ENCODE assay signal across 11 cellular contexts in the genomic region with DNA sequence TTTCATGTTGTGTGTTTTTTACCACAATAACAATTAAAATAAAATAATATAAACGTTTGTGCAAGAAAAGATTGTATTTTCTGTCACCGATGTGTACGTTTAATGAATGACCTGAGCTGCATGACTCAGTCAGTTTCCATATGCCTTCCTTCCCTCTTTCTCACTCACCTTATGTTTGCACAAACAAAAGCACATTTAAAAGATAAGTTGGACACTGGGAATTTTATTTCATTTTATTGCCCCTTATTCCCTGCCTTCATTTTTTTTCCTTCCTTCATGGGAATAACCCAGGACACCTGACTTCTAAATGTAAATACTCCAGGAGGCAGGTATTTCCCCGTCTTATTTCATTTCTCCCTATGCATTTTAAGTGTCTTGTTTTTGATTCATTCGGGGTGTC.
DNase-seq lines count a peak whose midpoint lies in the region; ATAC-seq lines count a peak whose summit lies in the region.
"Had no signal": no experiment of that assay in that cellular context is flagged by ENCODE, and none has a peak within 500 bp of the region (broad histone marks: within the 10 kb centered on the region; RNA-seq: fewer than 3 reads in every experiment).

No MANE protein-coding gene starts in this region.

- H3K4me1 Mint-ChIP-seq in activated naive CD8-positive, alpha-beta T cell (ENCODE audit: low read depth): peaks cover 57% of the 10 kb centered on the region
- peaks cover 47% of the 10 kb centered on the region for H3K4me1 Mint-ChIP-seq in activated naive CD8-positive, alpha-beta T cell treated with anti-CD3 and anti-CD28 coated beads, Interleukin-2, amount 50 U/mL, for 24 hours
- peaks cover 47 to 57% (median 52%) of the 10 kb centered on the region in 3 donors for H3K4me1 Mint-ChIP-seq in T-cell

- CTCF ChIA-PET in T-cell (lab: Charles Lee): interaction anchor here in 1 of 2 donors (1.5 to 1.6 kb wide), 2 partner anchors 14 to 42 kb away, joined by 4 to 6 read pairs; no protein-coding TSS in a partner anchor

- no peaks in the 10 kb centered on the region for H3K36me3 Mint-ChIP-seq in activated naive CD8-positive, alpha-beta T cell
- no peaks in the 10 kb centered on the region for H3K36me3 Mint-ChIP-seq in activated naive CD8-positive, alpha-beta T cell treated with anti-CD3 and anti-CD28 coated beads, Interleukin-2, amount 50 U/mL, for 24 hours (ENCODE audit: low read depth)
- no peaks in the 10 kb centered on the region for H3K36me3 Mint-ChIP-seq in T-cell

- H3K27ac ChIP-seq in epithelial cell of prostate: peak overlapping the region; percentile 83

- no peaks in the 10 kb centered on the region for H3K27me3 Mint-ChIP-seq in activated naive CD8-positive, alpha-beta T cell
- no peaks in the 10 kb centered on the region for H3K27me3 Mint-ChIP-seq in activated naive CD8-positive, alpha-beta T cell treated with anti-CD3 and anti-CD28 coated beads, Interleukin-2, amount 50 U/mL, for 24 hours
- no peaks in the 10 kb centered on the region for H3K27me3 Mint-ChIP-seq in T-cell

- DNase-seq in activated naive CD8-positive, alpha-beta T cell treated with anti-CD3 and anti-CD28 coated beads, Interleukin-2, amount 50 U/mL, for 24 hours: no peak
- DNase-seq in T-cell (no peak), epithelial cell of prostate (ENCODE audit: low read depth, low spot score) (no peak), NCI-H1930 (lab: John Stamatoyannopoulos, UW) (no peak), pons (ENCODE audit: low spot score) (no peak)
- DNase-seq in stimulated activated CD4-positive, alpha-beta T cell treated with anti-CD3 and anti-CD28 coated beads, Interleukin-15, amount 100 ng/mL, for 24 hours: no peak
- DNase-seq: AML-193, NCI-H1436 treated with DMSO at 0.1 percent for 48 hours had no signal

- H3K4me3 Mint-ChIP-seq in activated naive CD8-positive, alpha-beta T cell: peak overlapping the region; percentile 54
- no peak overlapping the region for H3K4me3 Mint-ChIP-seq in activated naive CD8-positive, alpha-beta T cell treated with anti-CD3 and anti-CD28 coated beads, Interleukin-2, amount 50 U/mL, for 24 hours
- H3K4me3 Mint-ChIP-seq in T-cell: peak overlapping the region; percentile 40 to 71 (median 51)
- H3K4me3 Mint-ChIP-seq: nephron had no signal

- POLR2A ChIA-PET in T-cell (lab: Charles Lee): no interaction called here

- no peaks in the 10 kb centered on the region for H3K9me3 Mint-ChIP-seq in activated naive CD8-positive, alpha-beta T cell (ENCODE audit: low read depth)
- no peaks in the 10 kb centered on the region for H3K9me3 Mint-ChIP-seq in activated naive CD8-positive, alpha-beta T cell treated with anti-CD3 and anti-CD28 coated beads, Interleukin-2, amount 50 U/mL, for 24 hours
- no peaks in the 10 kb centered on the region for H3K9me3 Mint-ChIP-seq in T-cell
- H3K9me3 Mint-ChIP-seq: nephron had no signal

- H3K27ac Mint-ChIP-seq in activated naive CD8-positive, alpha-beta T cell: peak overlapping the region; percentile 82
- no peak overlapping the region for H3K27ac Mint-ChIP-seq in activated naive CD8-positive, alpha-beta T cell treated with anti-CD3 and anti-CD28 coated beads, Interleukin-2, amount 50 U/mL, for 24 hours
- H3K27ac Mint-ChIP-seq in T-cell: peak overlapping the region; percentile 93 to 97
- H3K27ac Mint-ChIP-seq: nephron had no signal

- no peak for ATAC-seq in activated naive CD8-positive, alpha-beta T cell treated with anti-CD3 and anti-CD28 coated beads, Interleukin-2, amount 50 U/mL, for 24 hours
- ATAC-seq in T-cell (replicated peaks in 1 of 4): no peak
- no peak for ATAC-seq in HG02763 (IDR thresholded peaks at IDR 0.05; ENCODE audit: unreplicated experiment)
